9 cellular contexts compared by ENCODE assay signal in the genomic region with DNA sequence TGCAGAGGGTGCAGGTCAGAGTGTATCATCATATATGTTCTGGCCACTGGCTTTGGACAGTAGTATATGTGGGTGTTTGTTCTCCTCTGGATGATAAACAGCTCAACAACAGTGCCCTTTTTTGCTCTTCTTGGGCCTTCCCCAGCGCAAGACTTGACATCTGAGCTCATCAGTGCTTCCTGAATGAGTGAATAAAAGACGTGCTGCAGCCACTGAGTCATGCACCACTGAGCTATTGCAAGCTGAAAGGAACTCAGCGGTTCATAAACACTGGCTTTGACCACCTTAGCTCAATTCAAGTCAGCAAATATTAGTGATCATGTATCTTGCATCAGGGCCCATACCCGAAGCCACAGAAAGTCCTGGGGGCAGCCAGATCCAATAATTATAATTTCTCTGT.
DNase-seq lines count a peak whose midpoint lies in the region; ATAC-seq and TF ChIP-seq lines count a peak whose summit lies in the region.
"Had no signal": no experiment of that assay in that cellular context is flagged by ENCODE, and none has a peak within 500 bp of the region (broad histone marks: within the 10 kb centered on the region; RNA-seq: fewer than 3 reads in every experiment).

No MANE protein-coding gene starts in this region.

- ATAC-seq in stimulated activated naive B cell treated with anti-CD40 and anti-IgM and Interleukin-4, amounts not matched to agents 10 μg/mL and 1 μg/mL and 100 μg/mL, for 72 hours (replicated peaks), result peak; percentile 94 to 96
- no peak for ATAC-seq in GM21717 (IDR thresholded peaks at IDR 0.05; ENCODE audit: unreplicated experiment)

- TF ChIP-seq CTCF in A673 (conservative IDR thresholded peaks at IDR 0.05; ENCODE audit: low read depth, low read length), result no peak

- POLR2A ChIA-PET in A673 (lab: Charles Lee; ENCODE audit: low non-redundant PET), result interaction anchor here (0.7 kb wide), 1 partner anchor 10 kb away, joined by 4 read pairs; no protein-coding TSS in a partner anchor

- H3K36me3 ChIP-seq in A673 (ENCODE audit: insufficient read depth, low read length, poor library complexity, severe bottlenecking), result no peaks in the 10 kb centered on the region

- H3K27me3 Mint-ChIP-seq in activated naive CD4-positive, alpha-beta T cell treated with anti-CD3 and anti-CD28 coated beads for 36 hours (ENCODE audit: low read depth), result peaks cover 5% of the 10 kb centered on the region
- H3K27me3 Mint-ChIP-seq in stimulated activated naive B cell treated with anti-CD40 and anti-IgM and Interleukin-4, amounts not matched to agents 10 μg/mL and 1 μg/mL and 100 μg/mL, for 72 hours, result peaks cover under 1 to 3% of the 10 kb centered on the region in 2 donors

- CTCF ChIA-PET in activated naive CD4-positive, alpha-beta T cell treated with anti-CD3 and anti-CD28 coated beads for 36 hours (lab: Charles Lee), result interaction anchor here (1.3 kb wide), 1 partner anchor 179 kb away, joined by 3 read pairs; no protein-coding TSS in a partner anchor
- CTCF ChIA-PET in A673 (lab: Charles Lee), result no interaction called here

- H3K4me3 ChIP-seq in A673 (ENCODE audit: low read depth, low read length, poor library complexity, severe bottlenecking), result no peak overlapping the region

- no peak overlapping the region for H3K4me3 Mint-ChIP-seq in activated naive CD4-positive, alpha-beta T cell treated with anti-CD3 and anti-CD28 coated beads for 36 hours
- peak overlapping the region; percentile 0 to 41 for H3K4me3 Mint-ChIP-seq in stimulated activated naive B cell treated with anti-CD40 and anti-IgM and Interleukin-4, amounts not matched to agents 10 μg/mL and 1 μg/mL and 100 μg/mL, for 72 hours

- H3K27ac ChIP-seq in A673 (ENCODE audit: low read depth, low read length, poor library complexity, severe bottlenecking), result no peak overlapping the region

- H3K9me3 Mint-ChIP-seq in activated naive CD4-positive, alpha-beta T cell treated with anti-CD3 and anti-CD28 coated beads for 36 hours, result no peaks in the 10 kb centered on the region
- no peaks in the 10 kb centered on the region for H3K9me3 Mint-ChIP-seq in stimulated activated naive B cell treated with anti-CD40 and anti-IgM and Interleukin-4, amounts not matched to agents 10 μg/mL and 1 μg/mL and 100 μg/mL, for 72 hours

- no peaks in the 10 kb centered on the region for H3K4me1 ChIP-seq in A673 (ENCODE audit: insufficient read depth, low read length, poor library complexity, severe bottlenecking)

- peak; percentile 52 for DNase-seq in activated naive CD4-positive, alpha-beta T cell treated with anti-CD3 and anti-CD28 coated beads for 36 hours
- DNase-seq in activated naive CD4-positive, alpha-beta T cell treated with Interleukin-2 at 50 U/mL for 16 hours, result no peak
- DNase-seq in HS-27A (ENCODE audit: low read depth) (peak; percentile 15), dedifferentiated amniotic fluid mesenchymal stem cell (ENCODE audit: extremely low spot score) (peak; percentile 48), A673 (ENCODE audit: low spot score) (no peak), posterior cingulate gyrus (no peak)
- peak; percentile 54 for DNase-seq in stimulated activated naive B cell treated with anti-CD40 and anti-IgM and Interleukin-4, amounts not matched to agents 10 μg/mL and 1 μg/mL and 100 μg/mL, for 72 hours
- DNase-seq: aorta had no signal

- no peaks in the 10 kb centered on the region for H3K9me3 ChIP-seq in A673 (ENCODE audit: low read depth, low read length, poor library complexity, severe bottlenecking)

- no peaks in the 10 kb centered on the region for H3K36me3 Mint-ChIP-seq in activated naive CD4-positive, alpha-beta T cell treated with anti-CD3 and anti-CD28 coated beads for 36 hours (ENCODE audit: low read depth)
- no peaks in the 10 kb centered on the region for H3K36me3 Mint-ChIP-seq in stimulated activated naive B cell treated with anti-CD40 and anti-IgM and Interleukin-4, amounts not matched to agents 10 μg/mL and 1 μg/mL and 100 μg/mL, for 72 hours

- no TSS peak for BruUV-seq in A673 (replicated peaks; lab: Mats Ljungman, UMichigan)

- intact Hi-C loops in activated naive CD4-positive, alpha-beta T cell treated with anti-CD3 and anti-CD28 coated beads for 36 hours (cut with micrococcal nuclease), result loop anchor here (1.0 kb wide), 1 partner anchor 64 kb away; no protein-coding TSS in a partner anchor
- intact Hi-C loops in A673 (cut with micrococcal nuclease; ENCODE audit: unreplicated experiment), result no loop called here
- intact Hi-C loops in posterior cingulate gyrus (cut with DNase I), result no loop called here

- peaks cover 8% of the 10 kb centered on the region for H3K4me1 Mint-ChIP-seq in activated naive CD4-positive, alpha-beta T cell treated with anti-CD3 and anti-CD28 coated beads for 36 hours (ENCODE audit: low read depth)
- peaks cover 21 to 47% of the 10 kb centered on the region in 2 donors for H3K4me1 Mint-ChIP-seq in stimulated activated naive B cell treated with anti-CD40 and anti-IgM and Interleukin-4, amounts not matched to agents 10 μg/mL and 1 μg/mL and 100 μg/mL, for 72 hours

- H3K27me3 ChIP-seq in A673 (replicated peaks; ENCODE audit: insufficient read depth, low read depth, low read length, poor library complexity), result peaks cover 3% of the 10 kb centered on the region

- no peak overlapping the region for H3K27ac Mint-ChIP-seq in activated naive CD4-positive, alpha-beta T cell treated with anti-CD3 and anti-CD28 coated beads for 36 hours
- peak overlapping the region; percentile 79 for H3K27ac Mint-ChIP-seq in stimulated activated naive B cell treated with anti-CD40 and anti-IgM and Interleukin-4, amounts not matched to agents 10 μg/mL and 1 μg/mL and 100 μg/mL, for 72 hours

Comparison
In these comparisons a context has a peak if more than half of its experiments do, and no peak if none do; other contexts are left out.
1. DNase-seq: peak in activated naive CD4-positive, alpha-beta T cell treated with anti-CD3 and anti-CD28 coated beads for 36 hours (single experiment), HS-27A (single experiment), dedifferentiated amniotic fluid mesenchymal stem cell (single experiment) and stimulated activated naive B cell treated with anti-CD40 and anti-IgM and Interleukin-4, amounts not matched to agents 10 μg/mL and 1 μg/mL and 100 μg/mL, for 72 hours (single experiment); none in activated naive CD4-positive, alpha-beta T cell treated with Interleukin-2 at 50 U/mL for 16 hours (single experiment), A673 (single experiment) and posterior cingulate gyrus (0 of 10).